In the genomic region with DNA sequence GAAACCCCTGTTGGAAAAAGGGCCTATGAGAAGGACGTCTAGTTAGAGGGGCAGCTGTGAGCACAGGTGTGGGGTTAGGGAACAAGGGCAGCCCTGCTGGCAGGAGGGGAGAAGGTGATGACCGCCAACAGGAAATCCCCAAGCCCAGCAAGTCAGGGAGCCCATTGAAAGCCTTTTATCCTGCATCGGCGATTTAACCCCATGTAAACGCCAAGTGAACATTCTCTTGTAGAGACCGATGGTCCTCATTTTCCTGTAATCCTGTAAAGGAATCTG, we compare ENCODE assay signal across 1 cellular context.
A peak's percentile ranks its signal among the peaks of the same experiment; 100 is the strongest.
TF ChIP-seq lines count a peak whose summit lies in the region.

No MANE protein-coding gene starts in this region.

TF ChIP-seq in H1, 55 proteins besides CTCF, POLR2A, EP300 and RAD21:
- TF ChIP-seq POLR2AphosphoS5 (IDR thresholded peaks at IDR 0.05; ENCODE audit: low read depth, low read length) (peak; percentile 97), EZH2 (IDR thresholded peaks at IDR 0.05; ENCODE audit: low read depth, low read length, severe bottlenecking) (no peak), CREB1 (IDR thresholded peaks at IDR 0.05) (no peak), MAFK (IDR thresholded peaks at IDR 0.05; ENCODE audit: low read depth, low read length) (no peak), CHD1 (IDR thresholded peaks at IDR 0.05; ENCODE audit: low read depth, low read length) (no peak), SRF (IDR thresholded peaks at IDR 0.05; ENCODE audit: low read depth, low read length) (no peak), SIN3A (conservative IDR thresholded peaks at IDR 0.05 in 1 of 2, IDR thresholded peaks at IDR 0.05 in 1 of 2; ENCODE audit: low read depth in 1 of 2, low read length in 2 of 2) (0 out of 4 replicates have a peak, but pooled peaks of 1 of the 2 experiments have one; percentile 7), BRCA1 (IDR thresholded peaks at IDR 0.05; ENCODE audit: low read depth, low read length) (no peak), CBX8 (IDR thresholded peaks at IDR 0.05; ENCODE audit: borderline replicate concordance, low read depth, low read length) (no peak), KDM1A (IDR thresholded peaks at IDR 0.05; ENCODE audit: borderline replicate concordance, low read length) (no peak), HDAC2 (IDR thresholded peaks at IDR 0.05; ENCODE audit: borderline replicate concordance in 1 of 2, low read depth in 2 of 2, low read length in 2 of 2) (no peak), RBBP5 (IDR thresholded peaks at IDR 0.05; ENCODE audit: borderline replicate concordance, low read depth, low read length) (no peak), GTF2F1 (IDR thresholded peaks at IDR 0.05; ENCODE audit: borderline replicate concordance, low read depth, low read length) (no peak), JUND (IDR thresholded peaks at IDR 0.05; ENCODE audit: low read length) (no peak), SP1 (IDR thresholded peaks at IDR 0.05; ENCODE audit: low read depth, low read length) (no peak), SP2 (IDR thresholded peaks at IDR 0.05; ENCODE audit: low read length) (no peak), ZNF274 (IDR thresholded peaks at IDR 0.05; ENCODE audit: borderline replicate concordance, extremely low read depth, low read length) (no peak), PHF8 (conservative IDR thresholded peaks at IDR 0.05; ENCODE audit: low read depth, low read length) (no peak), KDM4A (IDR thresholded peaks at IDR 0.05; ENCODE audit: low read depth, low read length, severe bottlenecking) (no peak), GABPA (IDR thresholded peaks at IDR 0.05; ENCODE audit: borderline replicate concordance, insufficient read depth, low read length) (no peak), TCF12 (IDR thresholded peaks at IDR 0.05; ENCODE audit: low read depth, low read length) (peak; percentile 100), NANOG (IDR thresholded peaks at IDR 0.05; ENCODE audit: insufficient read depth, low read depth, low read length, poor library complexity, severe bottlenecking) (peak; percentile 63), TAF1 (IDR thresholded peaks at IDR 0.05; ENCODE audit: low read depth, low read length) (no peak), TEAD4 (IDR thresholded peaks at IDR 0.05; ENCODE audit: low read depth, low read length) (no peak), YY1 (IDR thresholded peaks at IDR 0.05; ENCODE audit: low read depth, low read length) (0 out of 2 replicates have a peak, but pooled peaks have one; percentile 13), KDM5A (IDR thresholded peaks at IDR 0.05; ENCODE audit: low read length) (no peak), EGR1 (IDR thresholded peaks at IDR 0.05; ENCODE audit: borderline replicate concordance, low read depth, low read length) (peak; percentile 44; the same call in 1 of the 2 replicates), TBP (IDR thresholded peaks at IDR 0.05; ENCODE audit: low read depth, low read length) (no peak), BCL11A (IDR thresholded peaks at IDR 0.05; ENCODE audit: low read depth in 2 of 2, low read length in 2 of 2) (no peak), SIX5 (IDR thresholded peaks at IDR 0.05; ENCODE audit: low read depth, low read length) (no peak), CBX5 (IDR thresholded peaks at IDR 0.05; ENCODE audit: low read depth, low read length) (no peak), ASH2L (IDR thresholded peaks at IDR 0.05; ENCODE audit: low read length) (no peak), JUN (IDR thresholded peaks at IDR 0.05; ENCODE audit: low read depth, low read length) (no peak), SP4 (IDR thresholded peaks at IDR 0.05; ENCODE audit: low read length) (no peak), RXRA (IDR thresholded peaks at IDR 0.05; ENCODE audit: insufficient read depth, low read depth, low read length) (0 out of 2 replicates have a peak, but pooled peaks have one; percentile 81), FOSL1 (IDR thresholded peaks at IDR 0.05; ENCODE audit: insufficient read depth, low read depth, low read length) (no peak), TAF7 (optimal IDR thresholded peaks at IDR 0.05; ENCODE audit: borderline replicate concordance, low read depth, low read length) (no peak), CEBPB (IDR thresholded peaks at IDR 0.05; ENCODE audit: low read depth, low read length) (no peak)
- TF ChIP-seq, protein P1, sequence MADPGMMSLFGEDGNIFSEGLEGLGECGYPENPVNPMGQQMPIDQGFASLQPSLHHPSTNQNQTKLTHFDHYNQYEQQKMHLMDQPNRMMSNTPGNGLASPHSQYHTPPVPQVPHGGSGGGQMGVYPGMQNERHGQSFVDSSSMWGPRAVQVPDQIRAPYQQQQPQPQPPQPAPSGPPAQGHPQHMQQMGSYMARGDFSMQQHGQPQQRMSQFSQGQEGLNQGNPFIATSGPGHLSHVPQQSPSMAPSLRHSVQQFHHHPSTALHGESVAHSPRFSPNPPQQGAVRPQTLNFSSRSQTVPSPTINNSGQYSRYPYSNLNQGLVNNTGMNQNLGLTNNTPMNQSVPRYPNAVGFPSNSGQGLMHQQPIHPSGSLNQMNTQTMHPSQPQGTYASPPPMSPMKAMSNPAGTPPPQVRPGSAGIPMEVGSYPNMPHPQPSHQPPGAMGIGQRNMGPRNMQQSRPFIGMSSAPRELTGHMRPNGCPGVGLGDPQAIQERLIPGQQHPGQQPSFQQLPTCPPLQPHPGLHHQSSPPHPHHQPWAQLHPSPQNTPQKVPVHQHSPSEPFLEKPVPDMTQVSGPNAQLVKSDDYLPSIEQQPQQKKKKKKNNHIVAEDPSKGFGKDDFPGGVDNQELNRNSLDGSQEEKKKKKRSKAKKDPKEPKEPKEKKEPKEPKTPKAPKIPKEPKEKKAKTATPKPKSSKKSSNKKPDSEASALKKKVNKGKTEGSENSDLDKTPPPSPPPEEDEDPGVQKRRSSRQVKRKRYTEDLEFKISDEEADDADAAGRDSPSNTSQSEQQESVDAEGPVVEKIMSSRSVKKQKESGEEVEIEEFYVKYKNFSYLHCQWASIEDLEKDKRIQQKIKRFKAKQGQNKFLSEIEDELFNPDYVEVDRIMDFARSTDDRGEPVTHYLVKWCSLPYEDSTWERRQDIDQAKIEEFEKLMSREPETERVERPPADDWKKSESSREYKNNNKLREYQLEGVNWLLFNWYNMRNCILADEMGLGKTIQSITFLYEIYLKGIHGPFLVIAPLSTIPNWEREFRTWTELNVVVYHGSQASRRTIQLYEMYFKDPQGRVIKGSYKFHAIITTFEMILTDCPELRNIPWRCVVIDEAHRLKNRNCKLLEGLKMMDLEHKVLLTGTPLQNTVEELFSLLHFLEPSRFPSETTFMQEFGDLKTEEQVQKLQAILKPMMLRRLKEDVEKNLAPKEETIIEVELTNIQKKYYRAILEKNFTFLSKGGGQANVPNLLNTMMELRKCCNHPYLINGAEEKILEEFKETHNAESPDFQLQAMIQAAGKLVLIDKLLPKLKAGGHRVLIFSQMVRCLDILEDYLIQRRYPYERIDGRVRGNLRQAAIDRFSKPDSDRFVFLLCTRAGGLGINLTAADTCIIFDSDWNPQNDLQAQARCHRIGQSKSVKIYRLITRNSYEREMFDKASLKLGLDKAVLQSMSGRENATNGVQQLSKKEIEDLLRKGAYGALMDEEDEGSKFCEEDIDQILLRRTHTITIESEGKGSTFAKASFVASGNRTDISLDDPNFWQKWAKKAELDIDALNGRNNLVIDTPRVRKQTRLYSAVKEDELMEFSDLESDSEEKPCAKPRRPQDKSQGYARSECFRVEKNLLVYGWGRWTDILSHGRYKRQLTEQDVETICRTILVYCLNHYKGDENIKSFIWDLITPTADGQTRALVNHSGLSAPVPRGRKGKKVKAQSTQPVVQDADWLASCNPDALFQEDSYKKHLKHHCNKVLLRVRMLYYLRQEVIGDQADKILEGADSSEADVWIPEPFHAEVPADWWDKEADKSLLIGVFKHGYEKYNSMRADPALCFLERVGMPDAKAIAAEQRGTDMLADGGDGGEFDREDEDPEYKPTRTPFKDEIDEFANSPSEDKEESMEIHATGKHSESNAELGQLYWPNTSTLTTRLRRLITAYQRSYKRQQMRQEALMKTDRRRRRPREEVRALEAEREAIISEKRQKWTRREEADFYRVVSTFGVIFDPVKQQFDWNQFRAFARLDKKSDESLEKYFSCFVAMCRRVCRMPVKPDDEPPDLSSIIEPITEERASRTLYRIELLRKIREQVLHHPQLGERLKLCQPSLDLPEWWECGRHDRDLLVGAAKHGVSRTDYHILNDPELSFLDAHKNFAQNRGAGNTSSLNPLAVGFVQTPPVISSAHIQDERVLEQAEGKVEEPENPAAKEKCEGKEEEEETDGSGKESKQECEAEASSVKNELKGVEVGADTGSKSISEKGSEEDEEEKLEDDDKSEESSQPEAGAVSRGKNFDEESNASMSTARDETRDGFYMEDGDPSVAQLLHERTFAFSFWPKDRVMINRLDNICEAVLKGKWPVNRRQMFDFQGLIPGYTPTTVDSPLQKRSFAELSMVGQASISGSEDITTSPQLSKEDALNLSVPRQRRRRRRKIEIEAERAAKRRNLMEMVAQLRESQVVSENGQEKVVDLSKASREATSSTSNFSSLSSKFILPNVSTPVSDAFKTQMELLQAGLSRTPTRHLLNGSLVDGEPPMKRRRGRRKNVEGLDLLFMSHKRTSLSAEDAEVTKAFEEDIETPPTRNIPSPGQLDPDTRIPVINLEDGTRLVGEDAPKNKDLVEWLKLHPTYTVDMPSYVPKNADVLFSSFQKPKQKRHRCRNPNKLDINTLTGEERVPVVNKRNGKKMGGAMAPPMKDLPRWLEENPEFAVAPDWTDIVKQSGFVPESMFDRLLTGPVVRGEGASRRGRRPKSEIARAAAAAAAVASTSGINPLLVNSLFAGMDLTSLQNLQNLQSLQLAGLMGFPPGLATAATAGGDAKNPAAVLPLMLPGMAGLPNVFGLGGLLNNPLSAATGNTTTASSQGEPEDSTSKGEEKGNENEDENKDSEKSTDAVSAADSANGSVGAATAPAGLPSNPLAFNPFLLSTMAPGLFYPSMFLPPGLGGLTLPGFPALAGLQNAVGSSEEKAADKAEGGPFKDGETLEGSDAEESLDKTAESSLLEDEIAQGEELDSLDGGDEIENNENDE (IDR thresholded peaks at IDR 0.05; ENCODE audit: insufficient replicate concordance, low read length), result no peak
- TF ChIP-seq, protein P2, sequence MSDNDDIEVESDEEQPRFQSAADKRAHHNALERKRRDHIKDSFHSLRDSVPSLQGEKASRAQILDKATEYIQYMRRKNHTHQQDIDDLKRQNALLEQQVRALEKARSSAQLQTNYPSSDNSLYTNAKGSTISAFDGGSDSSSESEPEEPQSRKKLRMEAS (IDR thresholded peaks at IDR 0.05), result no peak
